In genomic region chr4:182752158-182752910, GRCh38 we compare ENCODE assay signal across 13 cellular contexts.
DNase-seq lines count a peak whose midpoint lies in the region; ATAC-seq and TF ChIP-seq lines count a peak whose summit lies in the region.
"Had no signal": no experiment of that assay in that cellular context is flagged by ENCODE, and none has a peak within 500 bp of the region (broad histone marks: within the 10 kb centered on the region; RNA-seq: fewer than 3 reads in every experiment).

No MANE protein-coding gene starts in this region.

- intact Hi-C loops in upper lobe of right lung (cut with DNase I), result no loop called here

- DNase-seq in HFF-Myc (ENCODE audit: extremely low read depth, low read depth), result peak; percentile 27
- DNase-seq in amniotic stem cell (lab: John Stamatoyannopoulos, UW), result peak; percentile 51
- peak; percentile 51 for DNase-seq in foreskin melanocyte
- DNase-seq in NCI-H526 treated with DMSO at 0.1 percent for 48 hours (lab: John Stamatoyannopoulos, UW), result no peak
- no peak for DNase-seq in medulla oblongata (ENCODE audit: extremely low spot score)
- DNase-seq in upper lobe of right lung, result no peak
- DNase-seq: NCI-H510A treated with DMSO at 0.1 percent for 48 hours; SJCRH30; stimulated activated CD4-positive, alpha-beta T cell treated with anti-CD3 and anti-CD28 coated beads, Interleukin-4, amount 100 ng/mL, for 4 hours; stomach had no signal

- no peak overlapping the region for H3K27ac ChIP-seq in upper lobe of right lung
- H3K27ac ChIP-seq: SJCRH30, stomach had no signal

- no peak for TF ChIP-seq CTCF in HFF-Myc (IDR thresholded peaks at IDR 0.05; ENCODE audit: low read depth, low read length, missing control alignments)
- TF ChIP-seq CTCF in upper lobe of right lung (IDR thresholded peaks at IDR 0.05), result no peak

- H3K9ac ChIP-seq in skeletal muscle satellite cell (ENCODE audit: low read depth, low read length), result peak overlapping the region; percentile 65

- ATAC-seq in HG02970 (IDR thresholded peaks at IDR 0.05; ENCODE audit: low FRiP score, unreplicated experiment), result no peak
- ATAC-seq in upper lobe of right lung, result no peak
- ATAC-seq: left lobe of liver had no signal

- H3K36me3 ChIP-seq in skeletal muscle satellite cell (ENCODE audit: insufficient read depth, low read length) (peaks cover 7% of the 10 kb centered on the region), upper lobe of right lung (no peaks in the 10 kb centered on the region)

- no peaks in the 10 kb centered on the region for H3K9me3 ChIP-seq in skeletal muscle satellite cell (replicated peaks; ENCODE audit: low read length)
- no peaks in the 10 kb centered on the region for H3K9me3 ChIP-seq in upper lobe of right lung
- H3K9me3 ChIP-seq: SJCRH30, stomach had no signal

- peak overlapping the region; percentile 40 for H3K4me2 ChIP-seq in skeletal muscle satellite cell (ENCODE audit: low read length)

- no peaks in the 10 kb centered on the region for H3K27me3 ChIP-seq in skeletal muscle satellite cell (ENCODE audit: control insufficient read depth, insufficient read depth, low read length)
- H3K27me3 ChIP-seq in upper lobe of right lung, result no peaks in the 10 kb centered on the region
- H3K27me3 ChIP-seq: SJCRH30, stomach had no signal

- H3K4me3 ChIP-seq in HFF-Myc (replicated peaks; ENCODE audit: low read depth, low read length) (no peak overlapping the region), skeletal muscle satellite cell (ENCODE audit: low read length) (no peak overlapping the region), upper lobe of right lung (no peak overlapping the region)
- H3K4me3 ChIP-seq: SJCRH30, stomach had no signal

- H3K4me1 ChIP-seq in skeletal muscle satellite cell (ENCODE audit: control insufficient read depth, insufficient read depth, low read length) (peaks cover 32% of the 10 kb centered on the region), upper lobe of right lung (no peaks in the 10 kb centered on the region)
- H3K4me1 ChIP-seq: stomach had no signal

Comparison
In these comparisons a context has a peak if more than half of its experiments do, and no peak if none do; other contexts are left out.
1. DNase-seq: peak in HFF-Myc (single experiment), amniotic stem cell (single experiment) and foreskin melanocyte (single experiment); none in NCI-H526 treated with DMSO at 0.1 percent for 48 hours (single experiment), medulla oblongata (single experiment) and upper lobe of right lung (single experiment).